22 cellular contexts compared by ENCODE assay signal in the genomic region with DNA sequence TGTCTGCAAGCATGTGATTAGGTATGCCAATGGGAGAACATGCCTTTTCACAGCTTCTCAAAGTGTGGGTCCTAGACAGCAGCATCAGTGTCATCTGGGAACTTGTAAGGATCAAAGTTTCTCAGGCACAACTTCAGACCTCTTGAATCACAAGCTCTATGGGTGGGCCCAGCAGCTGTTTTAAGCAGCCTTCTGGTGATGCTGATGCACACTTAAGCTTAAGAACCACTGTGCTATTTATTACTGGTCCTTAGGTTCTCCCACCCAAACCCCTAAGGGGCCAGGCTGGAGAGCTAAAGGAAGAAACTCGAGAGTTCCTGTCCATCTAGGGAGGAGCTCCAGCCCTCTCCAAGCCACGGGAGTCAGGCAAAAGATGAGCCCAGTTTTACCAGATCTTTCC.
"Had no signal": no experiment of that assay in that cellular context is flagged by ENCODE, and none has a peak within 500 bp of the region (broad histone marks: within the 10 kb centered on the region; RNA-seq: fewer than 3 reads in every experiment).

No MANE protein-coding gene starts in this region.

- H3K4me3 ChIP-seq: heart left ventricle, ovary, psoas muscle, right atrium auricular region, SJSA1 had no signal

- H3K27me3 ChIP-seq: heart left ventricle, neutrophil, ovary, right atrium auricular region, SJSA1 had no signal

- H3K9me3 ChIP-seq: heart left ventricle, neutrophil, ovary, psoas muscle, right atrium auricular region, SJSA1 had no signal

- H3K27me3 Mint-ChIP-seq: activated naive CD4-positive, alpha-beta T cell treated with anti-CD3 and anti-CD28 coated beads, Interleukin-2, amount 50 U/mL, for 24 hours had no signal

- ATAC-seq: heart left ventricle; left colon; natural killer cell; psoas muscle; stimulated activated naive CD8-positive, alpha-beta T cell treated with anti-CD3 and anti-CD28 coated beads, Interleukin-15, Interleukin-2, amounts not matched to agents 100 U/mL and 50 U/mL, for 24 hours had no signal

- H3K4me1 Mint-ChIP-seq: natural killer cell had no signal

- H3K36me3 Mint-ChIP-seq: activated naive CD4-positive, alpha-beta T cell treated with anti-CD3 and anti-CD28 coated beads, Interleukin-2, amount 50 U/mL, for 24 hours; natural killer cell had no signal

- H3K27ac Mint-ChIP-seq: activated naive CD4-positive, alpha-beta T cell treated with anti-CD3 and anti-CD28 coated beads, Interleukin-2, amount 50 U/mL, for 24 hours; natural killer cell had no signal

- H3K4me3 Mint-ChIP-seq: activated naive CD4-positive, alpha-beta T cell treated with anti-CD3 and anti-CD28 coated beads, Interleukin-2, amount 50 U/mL, for 24 hours; natural killer cell had no signal

- H3K36me3 ChIP-seq: heart left ventricle, neutrophil, ovary, right atrium auricular region, SJSA1 had no signal

- H3K27ac ChIP-seq: heart left ventricle, neutrophil, ovary, psoas muscle, right atrium auricular region, SJSA1 had no signal

- DNase-seq: activated CD4-positive, alpha-beta T cell treated with anti-CD3 and anti-CD28 coated beads for 1 hour; activated CD4-positive, alpha-beta T cell treated with anti-CD3 and anti-CD28 coated beads, Interleukin-2, amount 50 U/mL, for 1 hour; activated gamma-delta T cell treated with Interleukin-2 at 50 U/mL for 16 hours; activated T-cell treated with anti-CD3 and anti-CD28 coated beads, Interleukin-2, amount 50 U/mL, for 1 hour; cortex of kidney; erythroblast; heart left ventricle; islet precursor cell; left colon; mesendoderm; natural killer cell; psoas muscle; stimulated activated CD4-positive, alpha-beta T cell treated with anti-CD3 and anti-CD28 coated beads, Interleukin-12 subunit alpha, Interleukin-12 subunit beta, amount 100 ng/mL, for 4 hours; stimulated activated CD4-positive, alpha-beta T cell treated with anti-CD3 and anti-CD28 coated beads, Interleukin-4, amount 100 ng/mL, for 4 hours; stimulated activated naive CD8-positive, alpha-beta T cell treated with anti-CD3 and anti-CD28 coated beads, Interleukin-15, Interleukin-2, amounts not matched to agents 100 U/mL and 50 U/mL, for 24 hours; T-helper 9 cell; trophoblast cell had no signal

- H3K9me3 Mint-ChIP-seq: activated naive CD4-positive, alpha-beta T cell treated with anti-CD3 and anti-CD28 coated beads, Interleukin-2, amount 50 U/mL, for 24 hours; natural killer cell had no signal
